ENCODE assay signal across 8 cellular contexts in the genomic region with DNA sequence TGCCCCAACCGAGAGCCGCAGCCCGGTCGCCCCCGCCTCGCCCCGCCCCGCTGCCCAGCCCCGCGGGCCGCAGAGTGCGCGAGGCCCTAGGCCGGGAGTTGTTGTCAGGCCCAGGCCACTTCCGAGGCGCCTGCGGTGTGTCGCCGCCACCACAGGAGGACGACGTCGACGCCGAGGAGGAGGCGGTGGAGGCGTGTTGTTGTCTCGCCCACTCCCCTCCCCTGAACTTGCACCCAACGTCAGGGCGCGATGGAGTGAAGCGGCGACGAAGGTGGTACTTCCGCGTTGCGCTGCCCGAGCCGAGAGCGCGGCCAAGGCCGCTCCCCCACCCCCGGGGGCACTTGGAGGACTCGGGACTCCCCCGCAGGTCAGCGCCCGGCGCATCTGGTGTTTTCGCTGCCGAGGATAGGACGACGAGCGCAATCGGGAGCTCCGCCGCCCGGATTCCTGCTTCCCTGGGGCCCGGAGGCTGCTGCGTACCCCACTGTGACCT. TPM values are rescaled to one million over a fixed set of nuclear protein-coding genes. Genes with fewer than 3 reads are reported as not detected.
A peak's percentile ranks its signal among the peaks of the same experiment; 100 is the strongest.
DNase-seq lines count a peak whose midpoint lies in the region; ATAC-seq and TF ChIP-seq lines count a peak whose summit lies in the region.

A gene (plus strand): TSS at position 277 of the 493 bp plus-strand sequence. CDS start 386 bp downstream, outside the sequence.

- peak within 1 kb of the TSS; percentile 99 for H3K27ac ChIP-seq in RWPE1

- no peaks in the 10 kb centered on the region for H3K27me3 Mint-ChIP-seq in activated T-helper 17 cell treated with anti-CD3 and anti-CD28 coated beads, Interleukin-2, amount 50 U/mL, for 72 hours
- peaks cover 6% of the 10 kb centered on the region for H3K27me3 Mint-ChIP-seq in nephron progenitor cell (ENCODE audit: low read depth, poor library complexity)
- no peaks in the 10 kb centered on the region for H3K27me3 Mint-ChIP-seq in stimulated activated naive CD8-positive, alpha-beta T cell treated with anti-CD3 and anti-CD28 coated beads, Interleukin-15, amount 100 ng/mL, for 72 hours

- DNase-seq in DMS153 (lab: John Stamatoyannopoulos, UW) (peak; percentile 81), HuH-7 (ENCODE audit: low spot score) (peak; percentile 78), RWPE1 (ENCODE audit: low spot score) (peak; percentile 76), fibroblast of pulmonary artery (ENCODE audit: low read depth) (peak; percentile 75), nephron progenitor cell (peak; percentile 74)
- DNase-seq in stimulated activated naive CD8-positive, alpha-beta T cell treated with anti-CD3 and anti-CD28 coated beads, Interleukin-15, amount 100 ng/mL, for 72 hours: peak; percentile 94 to 97

- peak within 1 kb of the TSS; percentile 99 for H3K27ac Mint-ChIP-seq in activated T-helper 17 cell treated with anti-CD3 and anti-CD28 coated beads, Interleukin-2, amount 50 U/mL, for 72 hours
- H3K27ac Mint-ChIP-seq in nephron progenitor cell: peak within 1 kb of the TSS; percentile 100
- H3K27ac Mint-ChIP-seq in stimulated activated naive CD8-positive, alpha-beta T cell treated with anti-CD3 and anti-CD28 coated beads, Interleukin-15, amount 100 ng/mL, for 72 hours: peak within 1 kb of the TSS; percentile 100

- peaks cover 40% of the 10 kb centered on the region for H3K36me3 Mint-ChIP-seq in activated T-helper 17 cell treated with anti-CD3 and anti-CD28 coated beads, Interleukin-2, amount 50 U/mL, for 72 hours (ENCODE audit: low read depth)
- peaks cover 22% of the 10 kb centered on the region for H3K36me3 Mint-ChIP-seq in nephron progenitor cell (ENCODE audit: low read depth)

- peak; percentile 40 for ATAC-seq in GM21447 (IDR thresholded peaks at IDR 0.05; ENCODE audit: unreplicated experiment)
- ATAC-seq in activated T-helper 17 cell treated with anti-CD3 and anti-CD28 coated beads, Interleukin-2, amount 50 U/mL, for 72 hours (replicated peaks): peak; percentile 57
- peak; percentile 73 for ATAC-seq in stimulated activated naive CD8-positive, alpha-beta T cell treated with anti-CD3 and anti-CD28 coated beads, Interleukin-15, amount 100 ng/mL, for 72 hours

- POLR2A ChIA-PET in RWPE1 (lab: Yijun Ruan, JAX; ENCODE audit: low non-redundant PET): interaction anchor here (0.6 kb wide), 1 partner anchor 254 kb away, joined by 3 read pairs; no protein-coding TSS in a partner anchor

- TF ChIP-seq CTCF in RWPE1 (conservative IDR thresholded peaks at IDR 0.05; ENCODE audit: low read depth): 0 out of 2 replicates have a peak, but pooled peaks have one; percentile 11
- TF ChIP-seq CTCF in fibroblast of pulmonary artery (IDR thresholded peaks at IDR 0.05; ENCODE audit: low read length, missing control alignments): no peak
- TF ChIP-seq CTCF in nephron progenitor cell (IDR thresholded peaks at IDR 0.05): no peak

- CTCF ChIA-PET in RWPE1 (lab: Yijun Ruan, JAX): no interaction called here

- peak within 1 kb of the TSS; percentile 96 for H3K4me3 Mint-ChIP-seq in activated T-helper 17 cell treated with anti-CD3 and anti-CD28 coated beads, Interleukin-2, amount 50 U/mL, for 72 hours
- H3K4me3 Mint-ChIP-seq in nephron progenitor cell: peak within 1 kb of the TSS; percentile 100
- H3K4me3 Mint-ChIP-seq in stimulated activated naive CD8-positive, alpha-beta T cell treated with anti-CD3 and anti-CD28 coated beads, Interleukin-15, amount 100 ng/mL, for 72 hours: peak within 1 kb of the TSS; percentile 98 to 100

- peaks cover 26% of the 10 kb centered on the region for H3K4me1 Mint-ChIP-seq in activated T-helper 17 cell treated with anti-CD3 and anti-CD28 coated beads, Interleukin-2, amount 50 U/mL, for 72 hours
- H3K4me1 Mint-ChIP-seq in nephron progenitor cell: peaks cover 34% of the 10 kb centered on the region
- peaks cover 27% of the 10 kb centered on the region for H3K4me1 Mint-ChIP-seq in stimulated activated naive CD8-positive, alpha-beta T cell treated with anti-CD3 and anti-CD28 coated beads, Interleukin-15, amount 100 ng/mL, for 72 hours

- H3K4me3 ChIP-seq in fibroblast of pulmonary artery (replicated peaks; ENCODE audit: low read depth, low read length): peak within 1 kb of the TSS; percentile 63

- no peaks in the 10 kb centered on the region for H3K9me3 Mint-ChIP-seq in activated T-helper 17 cell treated with anti-CD3 and anti-CD28 coated beads, Interleukin-2, amount 50 U/mL, for 72 hours
- H3K9me3 Mint-ChIP-seq in nephron progenitor cell: peaks cover 8% of the 10 kb centered on the region
- no peaks in the 10 kb centered on the region for H3K9me3 Mint-ChIP-seq in stimulated activated naive CD8-positive, alpha-beta T cell treated with anti-CD3 and anti-CD28 coated beads, Interleukin-15, amount 100 ng/mL, for 72 hours

RNA-seq across cellular contexts. Expression of the gene that starts here (rescaled TPM):
- total RNA-seq in activated T-helper 17 cell treated with anti-CD3 and anti-CD28 coated beads, Interleukin-2, amount 50 U/mL, for 72 hours: 10 to 100 TPM; 41.7 to 42.0 TPM

Comparison
In these comparisons a context has a peak if more than half of its experiments do, and no peak if none do; other contexts are left out.
1. Peak in every context shown above with its lines: DNase-seq, ATAC-seq, H3K4me3 ChIP-seq and H3K27ac ChIP-seq.